In genomic region chr7:151150388-151150787, GRCh38 we compare ENCODE assay signal across 25 cellular contexts. TPM values are rescaled to one million over a fixed set of nuclear protein-coding genes. Genes with fewer than 3 reads are reported as not detected.
"Had no signal": no experiment of that assay in that cellular context is flagged by ENCODE, and none has a peak within 500 bp of the region (broad histone marks: within the 10 kb centered on the region; RNA-seq: fewer than 3 reads in every experiment).

No MANE protein-coding gene starts in this region.

- DNase-seq: cortex of kidney; dorsolateral prefrontal cortex; effector CD8-positive, alpha-beta T cell; gastrocnemius medialis; heart right ventricle; hypothalamus; left ventricle myocardium inferior; mesenchymal stem cell; naive thymus-derived CD4-positive, alpha-beta T cell; nephron progenitor cell; sigmoid colon; stimulated activated CD4-positive, alpha-beta T cell treated with anti-CD3 and anti-CD28 coated beads, Interleukin-12 subunit alpha, Interleukin-12 subunit beta, amount 100 ng/mL, for 4 hours; stimulated activated naive CD4-positive, alpha-beta T cell; thyroid gland; upper lobe of left lung; uterus had no signal

- FAIRE-seq: islet of Langerhans had no signal

- ATAC-seq: gastrocnemius medialis; heart right ventricle; naive thymus-derived CD4-positive, alpha-beta T cell had no signal

- H3K4me3 ChIP-seq: dorsolateral prefrontal cortex, gastrocnemius medialis, heart right ventricle, left ventricle myocardium inferior, lung, sigmoid colon, skin epidermis, thyroid gland, upper lobe of left lung, uterus had no signal

- H3K27me3 ChIP-seq: thyroid gland had no signal

- H3K27ac ChIP-seq: dorsolateral prefrontal cortex, gastrocnemius medialis, heart right ventricle, left ventricle myocardium inferior, neutrophil, sigmoid colon, skin epidermis, thyroid gland, upper lobe of left lung, uterus had no signal

- H3K4me1 ChIP-seq: gastrocnemius medialis, heart right ventricle, left ventricle myocardium inferior, sigmoid colon, thyroid gland, upper lobe of left lung, uterus had no signal

- H3K9me3 ChIP-seq: gastrocnemius medialis, heart right ventricle, left ventricle myocardium inferior, neutrophil, sigmoid colon, thyroid gland, upper lobe of left lung, uterus had no signal

- H3K36me3 ChIP-seq: gastrocnemius medialis, heart right ventricle, left ventricle myocardium inferior, neutrophil, thyroid gland, upper lobe of left lung, uterus had no signal

RNA-seq across cellular contexts. Expression of gene GBX1, which starts 17.1 kb away (rescaled TPM):
- total RNA-seq: chondrocyte; fibroblast of lung; lung; naive thymus-derived CD4-positive, alpha-beta T cell; osteoblast; pulmonary artery endothelial cell; sigmoid colon; thyroid gland; upper lobe of left lung had no signal
- polyA plus RNA-seq: esophagus; fibroblast of lung; lung; naive thymus-derived CD4-positive, alpha-beta T cell; sigmoid colon had no signal

RNA-seq across cellular contexts. Expression of gene ASB10, which starts 36.7 kb away (rescaled TPM):
- total RNA-seq: chondrocyte; fibroblast of lung; lung; naive thymus-derived CD4-positive, alpha-beta T cell; osteoblast; pulmonary artery endothelial cell; sigmoid colon; thyroid gland; upper lobe of left lung; uterus had no signal
- polyA plus RNA-seq: fibroblast of lung; lung; naive thymus-derived CD4-positive, alpha-beta T cell; sigmoid colon had no signal

RNA-seq across cellular contexts. Expression of gene H2BK1, which starts 59.9 kb away (rescaled TPM):
- total RNA-seq: chondrocyte, fibroblast of lung, gastrocnemius medialis, heart right ventricle, left ventricle myocardium inferior, osteoblast, pulmonary artery endothelial cell, sigmoid colon, thyroid gland, upper lobe of left lung had no signal
- polyA plus RNA-seq: esophagus; fibroblast of lung; heart right ventricle; lung; naive thymus-derived CD4-positive, alpha-beta T cell; sigmoid colon had no signal
